1 cellular context compared by ENCODE assay signal in the genomic region with DNA sequence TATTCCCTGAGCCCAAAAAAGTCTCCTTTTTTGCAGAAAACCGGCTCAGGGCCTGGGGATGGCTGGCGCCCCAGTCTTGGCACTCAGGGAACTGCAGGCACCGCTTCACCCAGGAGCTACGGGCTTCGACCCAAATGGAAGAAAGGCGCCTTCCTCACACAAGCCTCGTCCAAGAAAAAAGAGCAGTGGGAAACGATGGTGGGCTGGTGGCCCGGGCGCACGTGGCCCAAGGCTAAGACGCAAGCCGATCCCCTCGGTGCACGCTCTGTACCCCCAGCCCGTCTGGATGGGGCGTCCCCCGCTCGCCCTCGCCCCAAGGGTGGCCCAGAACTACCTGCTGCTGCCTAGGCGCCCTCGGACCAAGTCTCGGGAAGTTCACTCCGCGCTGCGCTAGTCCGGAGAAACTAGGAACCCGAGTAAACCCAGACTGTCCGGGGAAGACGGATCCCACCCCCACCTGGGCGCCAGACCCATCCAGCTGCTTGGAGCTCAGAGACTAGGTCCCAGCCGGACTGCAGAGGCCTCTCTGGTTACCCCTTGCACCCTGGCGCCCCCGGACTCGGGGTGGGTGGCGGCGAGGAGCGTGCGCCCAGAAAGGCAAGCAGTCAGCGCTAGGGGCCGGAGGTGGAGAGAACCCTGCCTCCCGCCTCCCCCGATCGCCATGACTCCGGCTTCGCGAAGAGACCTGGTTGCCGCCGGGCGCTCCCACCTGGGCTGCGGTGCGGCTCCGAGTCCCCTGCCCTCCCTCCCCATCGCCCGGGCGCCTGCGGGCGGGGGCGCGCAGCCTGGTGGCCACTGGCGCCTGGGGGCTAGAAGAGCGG.
TF ChIP-seq lines count a peak whose summit lies in the region.

No MANE protein-coding gene starts in this region.

TF ChIP-seq in H1, 55 proteins besides CTCF, POLR2A, EP300 and RAD21 (continued from another document):
- TF ChIP-seq, protein P1, sequence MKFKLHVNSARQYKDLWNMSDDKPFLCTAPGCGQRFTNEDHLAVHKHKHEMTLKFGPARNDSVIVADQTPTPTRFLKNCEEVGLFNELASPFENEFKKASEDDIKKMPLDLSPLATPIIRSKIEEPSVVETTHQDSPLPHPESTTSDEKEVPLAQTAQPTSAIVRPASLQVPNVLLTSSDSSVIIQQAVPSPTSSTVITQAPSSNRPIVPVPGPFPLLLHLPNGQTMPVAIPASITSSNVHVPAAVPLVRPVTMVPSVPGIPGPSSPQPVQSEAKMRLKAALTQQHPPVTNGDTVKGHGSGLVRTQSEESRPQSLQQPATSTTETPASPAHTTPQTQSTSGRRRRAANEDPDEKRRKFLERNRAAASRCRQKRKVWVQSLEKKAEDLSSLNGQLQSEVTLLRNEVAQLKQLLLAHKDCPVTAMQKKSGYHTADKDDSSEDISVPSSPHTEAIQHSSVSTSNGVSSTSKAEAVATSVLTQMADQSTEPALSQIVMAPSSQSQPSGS (IDR thresholded peaks at IDR 0.05; ENCODE audit: low read length), result no peak
- TF ChIP-seq RFX5 (IDR thresholded peaks at IDR 0.05; ENCODE audit: borderline replicate concordance, low read depth, low read length), result no peak
- TF ChIP-seq SP2 (IDR thresholded peaks at IDR 0.05; ENCODE audit: low read length), result no peak
- no peak for TF ChIP-seq SP1 (IDR thresholded peaks at IDR 0.05; ENCODE audit: low read depth, low read length)
- no peak for TF ChIP-seq CEBPB (IDR thresholded peaks at IDR 0.05; ENCODE audit: low read depth, low read length)
- no peak for TF ChIP-seq TEAD4 (IDR thresholded peaks at IDR 0.05; ENCODE audit: low read depth, low read length)
- 0 out of 2 replicates have a peak, but pooled peaks have one; percentile 33 for TF ChIP-seq TAF1 (IDR thresholded peaks at IDR 0.05; ENCODE audit: low read depth, low read length)
- TF ChIP-seq YY1 (IDR thresholded peaks at IDR 0.05; ENCODE audit: low read depth, low read length), result no peak
- peak; percentile 16 for TF ChIP-seq TAF7 (optimal IDR thresholded peaks at IDR 0.05; ENCODE audit: borderline replicate concordance, low read depth, low read length)
- TF ChIP-seq FOSL1 (IDR thresholded peaks at IDR 0.05; ENCODE audit: insufficient read depth, low read depth, low read length), result no peak
- no peak for TF ChIP-seq KDM1A (IDR thresholded peaks at IDR 0.05; ENCODE audit: borderline replicate concordance, low read length)
- 0 out of 4 replicates have a peak, but pooled peaks of 1 of the 2 experiments have one; percentile 18 for TF ChIP-seq SIN3A (conservative IDR thresholded peaks at IDR 0.05 in 1 of 2, IDR thresholded peaks at IDR 0.05 in 1 of 2; ENCODE audit: low read depth in 1 of 2, low read length in 2 of 2)
- no peak for TF ChIP-seq CBX5 (IDR thresholded peaks at IDR 0.05; ENCODE audit: low read depth, low read length)
- no peak for TF ChIP-seq BCL11A (IDR thresholded peaks at IDR 0.05; ENCODE audit: low read depth in 2 of 2, low read length in 2 of 2)
- TF ChIP-seq CHD2 (IDR thresholded peaks at IDR 0.05; ENCODE audit: low read length), result no peak
- no peak for TF ChIP-seq JUN (IDR thresholded peaks at IDR 0.05; ENCODE audit: low read depth, low read length)
- no peak for TF ChIP-seq ZNF274 (IDR thresholded peaks at IDR 0.05; ENCODE audit: borderline replicate concordance, extremely low read depth, low read length)
- 0 out of 2 replicates have a peak, but pooled peaks have one; percentile 11 for TF ChIP-seq SP4 (IDR thresholded peaks at IDR 0.05; ENCODE audit: low read length)
- TF ChIP-seq SIRT6 (IDR thresholded peaks at IDR 0.05; ENCODE audit: low read length), result no peak
- TF ChIP-seq POLR2AphosphoS5 (IDR thresholded peaks at IDR 0.05; ENCODE audit: low read depth, low read length), result no peak; the same call in 1 of the 2 replicates
- TF ChIP-seq RNF2 (IDR thresholded peaks at IDR 0.05; ENCODE audit: borderline replicate concordance, low read depth, low read length, missing control alignments, poor library complexity, severe bottlenecking), result no peak
- TF ChIP-seq CREB1 (IDR thresholded peaks at IDR 0.05), result no peak
- no peak for TF ChIP-seq SAP30 (IDR thresholded peaks at IDR 0.05; ENCODE audit: insufficient read depth, insufficient replicate concordance, low read length)
- no peak for TF ChIP-seq BRCA1 (IDR thresholded peaks at IDR 0.05; ENCODE audit: low read depth, low read length)
- TF ChIP-seq PHF8 (conservative IDR thresholded peaks at IDR 0.05; ENCODE audit: low read depth, low read length), result peak; percentile 17; the same call in 1 of the 2 replicates
- TF ChIP-seq CBX8 (IDR thresholded peaks at IDR 0.05; ENCODE audit: borderline replicate concordance, low read depth, low read length), result no peak
- TF ChIP-seq BACH1 (IDR thresholded peaks at IDR 0.05; ENCODE audit: low read length), result no peak
- TF ChIP-seq, protein P2, sequence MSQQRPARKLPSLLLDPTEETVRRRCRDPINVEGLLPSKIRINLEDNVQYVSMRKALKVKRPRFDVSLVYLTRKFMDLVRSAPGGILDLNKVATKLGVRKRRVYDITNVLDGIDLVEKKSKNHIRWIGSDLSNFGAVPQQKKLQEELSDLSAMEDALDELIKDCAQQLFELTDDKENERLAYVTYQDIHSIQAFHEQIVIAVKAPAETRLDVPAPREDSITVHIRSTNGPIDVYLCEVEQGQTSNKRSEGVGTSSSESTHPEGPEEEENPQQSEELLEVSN (IDR thresholded peaks at IDR 0.05), result peak; percentile 94
- TF ChIP-seq HDAC6 (IDR thresholded peaks at IDR 0.05; ENCODE audit: low read depth, low read length), result no peak
- TF ChIP-seq, protein P3, sequence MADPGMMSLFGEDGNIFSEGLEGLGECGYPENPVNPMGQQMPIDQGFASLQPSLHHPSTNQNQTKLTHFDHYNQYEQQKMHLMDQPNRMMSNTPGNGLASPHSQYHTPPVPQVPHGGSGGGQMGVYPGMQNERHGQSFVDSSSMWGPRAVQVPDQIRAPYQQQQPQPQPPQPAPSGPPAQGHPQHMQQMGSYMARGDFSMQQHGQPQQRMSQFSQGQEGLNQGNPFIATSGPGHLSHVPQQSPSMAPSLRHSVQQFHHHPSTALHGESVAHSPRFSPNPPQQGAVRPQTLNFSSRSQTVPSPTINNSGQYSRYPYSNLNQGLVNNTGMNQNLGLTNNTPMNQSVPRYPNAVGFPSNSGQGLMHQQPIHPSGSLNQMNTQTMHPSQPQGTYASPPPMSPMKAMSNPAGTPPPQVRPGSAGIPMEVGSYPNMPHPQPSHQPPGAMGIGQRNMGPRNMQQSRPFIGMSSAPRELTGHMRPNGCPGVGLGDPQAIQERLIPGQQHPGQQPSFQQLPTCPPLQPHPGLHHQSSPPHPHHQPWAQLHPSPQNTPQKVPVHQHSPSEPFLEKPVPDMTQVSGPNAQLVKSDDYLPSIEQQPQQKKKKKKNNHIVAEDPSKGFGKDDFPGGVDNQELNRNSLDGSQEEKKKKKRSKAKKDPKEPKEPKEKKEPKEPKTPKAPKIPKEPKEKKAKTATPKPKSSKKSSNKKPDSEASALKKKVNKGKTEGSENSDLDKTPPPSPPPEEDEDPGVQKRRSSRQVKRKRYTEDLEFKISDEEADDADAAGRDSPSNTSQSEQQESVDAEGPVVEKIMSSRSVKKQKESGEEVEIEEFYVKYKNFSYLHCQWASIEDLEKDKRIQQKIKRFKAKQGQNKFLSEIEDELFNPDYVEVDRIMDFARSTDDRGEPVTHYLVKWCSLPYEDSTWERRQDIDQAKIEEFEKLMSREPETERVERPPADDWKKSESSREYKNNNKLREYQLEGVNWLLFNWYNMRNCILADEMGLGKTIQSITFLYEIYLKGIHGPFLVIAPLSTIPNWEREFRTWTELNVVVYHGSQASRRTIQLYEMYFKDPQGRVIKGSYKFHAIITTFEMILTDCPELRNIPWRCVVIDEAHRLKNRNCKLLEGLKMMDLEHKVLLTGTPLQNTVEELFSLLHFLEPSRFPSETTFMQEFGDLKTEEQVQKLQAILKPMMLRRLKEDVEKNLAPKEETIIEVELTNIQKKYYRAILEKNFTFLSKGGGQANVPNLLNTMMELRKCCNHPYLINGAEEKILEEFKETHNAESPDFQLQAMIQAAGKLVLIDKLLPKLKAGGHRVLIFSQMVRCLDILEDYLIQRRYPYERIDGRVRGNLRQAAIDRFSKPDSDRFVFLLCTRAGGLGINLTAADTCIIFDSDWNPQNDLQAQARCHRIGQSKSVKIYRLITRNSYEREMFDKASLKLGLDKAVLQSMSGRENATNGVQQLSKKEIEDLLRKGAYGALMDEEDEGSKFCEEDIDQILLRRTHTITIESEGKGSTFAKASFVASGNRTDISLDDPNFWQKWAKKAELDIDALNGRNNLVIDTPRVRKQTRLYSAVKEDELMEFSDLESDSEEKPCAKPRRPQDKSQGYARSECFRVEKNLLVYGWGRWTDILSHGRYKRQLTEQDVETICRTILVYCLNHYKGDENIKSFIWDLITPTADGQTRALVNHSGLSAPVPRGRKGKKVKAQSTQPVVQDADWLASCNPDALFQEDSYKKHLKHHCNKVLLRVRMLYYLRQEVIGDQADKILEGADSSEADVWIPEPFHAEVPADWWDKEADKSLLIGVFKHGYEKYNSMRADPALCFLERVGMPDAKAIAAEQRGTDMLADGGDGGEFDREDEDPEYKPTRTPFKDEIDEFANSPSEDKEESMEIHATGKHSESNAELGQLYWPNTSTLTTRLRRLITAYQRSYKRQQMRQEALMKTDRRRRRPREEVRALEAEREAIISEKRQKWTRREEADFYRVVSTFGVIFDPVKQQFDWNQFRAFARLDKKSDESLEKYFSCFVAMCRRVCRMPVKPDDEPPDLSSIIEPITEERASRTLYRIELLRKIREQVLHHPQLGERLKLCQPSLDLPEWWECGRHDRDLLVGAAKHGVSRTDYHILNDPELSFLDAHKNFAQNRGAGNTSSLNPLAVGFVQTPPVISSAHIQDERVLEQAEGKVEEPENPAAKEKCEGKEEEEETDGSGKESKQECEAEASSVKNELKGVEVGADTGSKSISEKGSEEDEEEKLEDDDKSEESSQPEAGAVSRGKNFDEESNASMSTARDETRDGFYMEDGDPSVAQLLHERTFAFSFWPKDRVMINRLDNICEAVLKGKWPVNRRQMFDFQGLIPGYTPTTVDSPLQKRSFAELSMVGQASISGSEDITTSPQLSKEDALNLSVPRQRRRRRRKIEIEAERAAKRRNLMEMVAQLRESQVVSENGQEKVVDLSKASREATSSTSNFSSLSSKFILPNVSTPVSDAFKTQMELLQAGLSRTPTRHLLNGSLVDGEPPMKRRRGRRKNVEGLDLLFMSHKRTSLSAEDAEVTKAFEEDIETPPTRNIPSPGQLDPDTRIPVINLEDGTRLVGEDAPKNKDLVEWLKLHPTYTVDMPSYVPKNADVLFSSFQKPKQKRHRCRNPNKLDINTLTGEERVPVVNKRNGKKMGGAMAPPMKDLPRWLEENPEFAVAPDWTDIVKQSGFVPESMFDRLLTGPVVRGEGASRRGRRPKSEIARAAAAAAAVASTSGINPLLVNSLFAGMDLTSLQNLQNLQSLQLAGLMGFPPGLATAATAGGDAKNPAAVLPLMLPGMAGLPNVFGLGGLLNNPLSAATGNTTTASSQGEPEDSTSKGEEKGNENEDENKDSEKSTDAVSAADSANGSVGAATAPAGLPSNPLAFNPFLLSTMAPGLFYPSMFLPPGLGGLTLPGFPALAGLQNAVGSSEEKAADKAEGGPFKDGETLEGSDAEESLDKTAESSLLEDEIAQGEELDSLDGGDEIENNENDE (IDR thresholded peaks at IDR 0.05; ENCODE audit: insufficient replicate concordance, low read length), result no peak
- TF ChIP-seq NRF1 (IDR thresholded peaks at IDR 0.05; ENCODE audit: low read depth, low read length), result no peak
- no peak for TF ChIP-seq HDAC2 (IDR thresholded peaks at IDR 0.05; ENCODE audit: borderline replicate concordance in 1 of 2, low read depth in 2 of 2, low read length in 2 of 2)
- TF ChIP-seq SIX5 (IDR thresholded peaks at IDR 0.05; ENCODE audit: low read depth, low read length), result no peak
- peak; percentile 24 for TF ChIP-seq EZH2 (IDR thresholded peaks at IDR 0.05; ENCODE audit: low read depth, low read length, severe bottlenecking)
- TF ChIP-seq, protein P4, sequence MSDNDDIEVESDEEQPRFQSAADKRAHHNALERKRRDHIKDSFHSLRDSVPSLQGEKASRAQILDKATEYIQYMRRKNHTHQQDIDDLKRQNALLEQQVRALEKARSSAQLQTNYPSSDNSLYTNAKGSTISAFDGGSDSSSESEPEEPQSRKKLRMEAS (IDR thresholded peaks at IDR 0.05), result peak; percentile 98
- TF ChIP-seq GTF2F1 (IDR thresholded peaks at IDR 0.05; ENCODE audit: borderline replicate concordance, low read depth, low read length), result no peak
- TF ChIP-seq RXRA (IDR thresholded peaks at IDR 0.05; ENCODE audit: insufficient read depth, low read depth, low read length), result no peak
- TF ChIP-seq NANOG (IDR thresholded peaks at IDR 0.05; ENCODE audit: insufficient read depth, low read depth, low read length, poor library complexity, severe bottlenecking), result no peak
- TF ChIP-seq, protein P5, sequence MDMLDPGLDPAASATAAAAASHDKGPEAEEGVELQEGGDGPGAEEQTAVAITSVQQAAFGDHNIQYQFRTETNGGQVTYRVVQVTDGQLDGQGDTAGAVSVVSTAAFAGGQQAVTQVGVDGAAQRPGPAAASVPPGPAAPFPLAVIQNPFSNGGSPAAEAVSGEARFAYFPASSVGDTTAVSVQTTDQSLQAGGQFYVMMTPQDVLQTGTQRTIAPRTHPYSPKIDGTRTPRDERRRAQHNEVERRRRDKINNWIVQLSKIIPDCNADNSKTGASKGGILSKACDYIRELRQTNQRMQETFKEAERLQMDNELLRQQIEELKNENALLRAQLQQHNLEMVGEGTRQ (IDR thresholded peaks at IDR 0.05; ENCODE audit: low read length), result no peak
- no peak for TF ChIP-seq CHD1 (IDR thresholded peaks at IDR 0.05; ENCODE audit: low read depth, low read length)
- TF ChIP-seq MAFK (IDR thresholded peaks at IDR 0.05; ENCODE audit: low read depth, low read length), result no peak
- TF ChIP-seq KDM4A (IDR thresholded peaks at IDR 0.05; ENCODE audit: low read depth, low read length, severe bottlenecking), result peak; percentile 42
- TF ChIP-seq RBBP5 (IDR thresholded peaks at IDR 0.05; ENCODE audit: borderline replicate concordance, low read depth, low read length), result no peak
- no peak for TF ChIP-seq KDM5A (IDR thresholded peaks at IDR 0.05; ENCODE audit: low read length)
- TF ChIP-seq GABPA (IDR thresholded peaks at IDR 0.05; ENCODE audit: borderline replicate concordance, insufficient read depth, low read length), result no peak
- no peak for TF ChIP-seq TCF12 (IDR thresholded peaks at IDR 0.05; ENCODE audit: low read depth, low read length)
- TF ChIP-seq SUZ12 (IDR thresholded peaks at IDR 0.05; ENCODE audit: low read length), result no peak
- TF ChIP-seq POU5F1 (IDR thresholded peaks at IDR 0.05; ENCODE audit: low read depth, low read length), result no peak
- TF ChIP-seq EGR1 (IDR thresholded peaks at IDR 0.05; ENCODE audit: borderline replicate concordance, low read depth, low read length), result no peak
- TF ChIP-seq, protein P6, sequence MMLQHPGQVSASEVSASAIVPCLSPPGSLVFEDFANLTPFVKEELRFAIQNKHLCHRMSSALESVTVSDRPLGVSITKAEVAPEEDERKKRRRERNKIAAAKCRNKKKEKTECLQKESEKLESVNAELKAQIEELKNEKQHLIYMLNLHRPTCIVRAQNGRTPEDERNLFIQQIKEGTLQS (IDR thresholded peaks at IDR 0.05; ENCODE audit: insufficient read depth, low read depth, low read length), result no peak
- TF ChIP-seq CTBP2 (IDR thresholded peaks at IDR 0.05; ENCODE audit: borderline replicate concordance, insufficient read depth, insufficient read length, low read length), result peak; percentile 41
- peak; percentile 14; the same call in 1 of the 2 replicates for TF ChIP-seq TBP (IDR thresholded peaks at IDR 0.05; ENCODE audit: low read depth, low read length)
TF ChIP-seq in H1: peak in this region for 11.
